18 cellular contexts compared by ENCODE assay signal in the genomic region with DNA sequence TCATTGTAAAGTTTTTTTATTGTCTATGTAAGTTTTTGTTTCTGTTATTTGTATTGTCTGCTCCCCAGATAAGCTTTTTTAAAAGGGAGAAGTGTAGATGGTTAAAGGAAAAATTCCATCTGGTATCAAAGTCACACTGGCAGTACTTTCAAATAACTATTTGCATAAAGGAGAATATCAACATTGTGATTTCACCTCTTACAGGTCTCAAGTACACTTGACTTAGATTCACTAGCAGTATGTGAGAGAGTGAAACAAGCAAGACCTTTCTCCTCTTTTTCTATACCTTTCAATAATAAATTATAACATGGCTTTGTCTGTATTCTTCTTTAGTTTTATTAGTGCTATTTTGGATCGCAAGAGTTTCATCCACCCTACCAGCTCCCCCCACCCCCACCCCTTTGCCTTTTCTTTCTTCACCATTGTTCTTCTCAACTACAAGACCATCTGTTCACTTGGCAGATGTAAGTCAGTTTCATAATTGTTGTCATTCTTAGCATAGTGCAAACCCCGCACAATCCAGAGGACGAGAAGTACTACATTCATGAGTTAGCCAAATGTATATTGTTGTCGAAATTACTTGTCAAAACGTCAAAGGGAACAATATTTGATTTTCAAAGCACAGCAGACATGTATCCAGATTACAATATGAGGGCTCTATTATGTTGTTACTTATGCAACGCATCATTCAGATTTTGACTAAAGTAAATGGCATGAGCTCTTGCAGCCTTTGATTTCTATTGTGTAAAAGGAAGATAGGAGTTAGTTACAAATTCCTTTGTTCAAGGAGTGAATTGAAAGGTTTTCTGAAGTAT.
DNase-seq lines count a peak whose midpoint lies in the region; ATAC-seq and TF ChIP-seq lines count a peak whose summit lies in the region.
"Had no signal": no experiment of that assay in that cellular context is flagged by ENCODE, and none has a peak within 500 bp of the region (broad histone marks: within the 10 kb centered on the region; RNA-seq: fewer than 3 reads in every experiment).

No MANE protein-coding gene starts in this region.

- H3K27me3 ChIP-seq in upper lobe of right lung (no peaks in the 10 kb centered on the region), uterus (no peaks in the 10 kb centered on the region)
- H3K27me3 ChIP-seq: colonic mucosa, SJCRH30, stomach had no signal

- H3K27ac ChIP-seq in upper lobe of right lung, result no peak overlapping the region
- H3K27ac ChIP-seq in uterus, result no peak overlapping the region
- H3K27ac ChIP-seq: colonic mucosa, epithelial cell of prostate, SJCRH30, stomach had no signal

- TF ChIP-seq CTCF in upper lobe of right lung (IDR thresholded peaks at IDR 0.05) (no peak), uterus (IDR thresholded peaks at IDR 0.05) (no peak)

- H3K9me3 ChIP-seq in upper lobe of right lung (no peaks in the 10 kb centered on the region), uterus (no peaks in the 10 kb centered on the region)
- H3K9me3 ChIP-seq: colonic mucosa, SJCRH30, stomach had no signal

- no peak for TF ChIP-seq POLR2A in uterus (IDR thresholded peaks at IDR 0.05)

- H3K4me1 ChIP-seq in upper lobe of right lung (no peaks in the 10 kb centered on the region), uterus (no peaks in the 10 kb centered on the region)
- H3K4me1 ChIP-seq: colonic mucosa, SJCRH30 had no signal

- peak; percentile 70 for ATAC-seq in upper lobe of right lung
- no peak for ATAC-seq in HG03460 (IDR thresholded peaks at IDR 0.05; ENCODE audit: unreplicated experiment)
- ATAC-seq: GM23338; natural killer cell treated with Interleukin-12 subunit alpha and Interleukin-12 subunit beta and Interleukin-15 and Interleukin-18, amount 100 ng/mL, for 72 hours had no signal

- intact Hi-C loops in upper lobe of right lung (cut with DNase I), result no loop called here
- intact Hi-C loops in uterus (cut with DNase I; ENCODE audit: low total_unique reads), result no loop called here

- H3K36me3 ChIP-seq in upper lobe of right lung (no peaks in the 10 kb centered on the region), uterus (no peaks in the 10 kb centered on the region)
- H3K36me3 ChIP-seq: colonic mucosa, SJCRH30, stomach had no signal

- H3K4me3 ChIP-seq in upper lobe of right lung, result no peak overlapping the region
- H3K4me3 ChIP-seq in uterus, result no peak overlapping the region
- H3K4me3 ChIP-seq: colonic mucosa, GM23338, SJCRH30, stomach had no signal

- DNase-seq in NCI-H82 (lab: John Stamatoyannopoulos, UW), result peak; percentile 37
- DNase-seq in NCI-H82 treated with DMSO at 0.1 percent for 48 hours (lab: John Stamatoyannopoulos, UW; ENCODE audit: unreplicated experiment), result no peak
- peak; percentile 64 for DNase-seq in NCI-H345 (lab: John Stamatoyannopoulos, UW)
- peak; percentile 3 for DNase-seq in fibroblast of gingiva (ENCODE audit: low read depth)
- no peak for DNase-seq in upper lobe of right lung
- no peak for DNase-seq in uterus
- no peak for DNase-seq in OCI-M1 (lab: John Stamatoyannopoulos, UW)
- DNase-seq: activated CD4-positive, CD25-positive, alpha-beta regulatory T cell; CD4-positive, alpha-beta memory T cell; colonic mucosa; KG1; mammary epithelial cell; SJCRH30; stomach had no signal

Comparison
In these comparisons a context has a peak if more than half of its experiments do, and no peak if none do; other contexts are left out.
1. DNase-seq: peak in NCI-H82 (single experiment), NCI-H345 (single experiment) and fibroblast of gingiva (single experiment); none in NCI-H82 treated with DMSO at 0.1 percent for 48 hours (single experiment), upper lobe of right lung (single experiment), uterus (0 of 2) and OCI-M1 (single experiment).